Comparison of ENCODE assay signal across 10 cellular contexts in genomic region chr5:181218795-181219124, GRCh38. TPM values are rescaled to one million over a fixed set of nuclear protein-coding genes. Genes with fewer than 3 reads are reported as not detected.
DNase-seq lines count a peak whose midpoint lies in the region; ATAC-seq and TF ChIP-seq lines count a peak whose summit lies in the region.
"Had no signal": no experiment of that assay in that cellular context is flagged by ENCODE, and none has a peak within 500 bp of the region (broad histone marks: within the 10 kb centered on the region; RNA-seq: fewer than 3 reads in every experiment).

No MANE protein-coding gene starts in this region.

- peaks cover 15 to 48% (median 37%) of the 10 kb centered on the region in 4 donors for H3K4me1 ChIP-seq in stomach

- H3K27ac ChIP-seq in stomach: peak overlapping the region; percentile 57 to 85 (median 64)
- H3K27ac ChIP-seq: C4-2B had no signal

- peak overlapping the region; percentile 91 for H3K27ac Mint-ChIP-seq in activated CD8-positive, alpha-beta memory T cell treated with anti-CD3 and anti-CD28 coated beads, Interleukin-2, amount 10 ng/mL, durations not matched to agents 7 days and 5 days
- H3K27ac Mint-ChIP-seq in activated CD8-positive, alpha-beta T cell treated with anti-CD3 and anti-CD28 coated beads for 36 hours: peak overlapping the region; percentile 84

- H3K4me1 Mint-ChIP-seq in activated CD8-positive, alpha-beta memory T cell treated with anti-CD3 and anti-CD28 coated beads, Interleukin-2, amount 10 ng/mL, durations not matched to agents 7 days and 5 days: peaks cover 56% of the 10 kb centered on the region
- H3K4me1 Mint-ChIP-seq in activated CD8-positive, alpha-beta T cell treated with anti-CD3 and anti-CD28 coated beads for 36 hours (ENCODE audit: low read depth): peaks cover 46% of the 10 kb centered on the region

- DNase-seq in activated CD8-positive, alpha-beta memory T cell treated with anti-CD3 and anti-CD28 coated beads, Interleukin-2, amount 10 ng/mL, durations not matched to agents 7 days and 5 days: no peak
- no peak for DNase-seq in activated CD8-positive, alpha-beta memory T cell treated with anti-CD3 and anti-CD28 coated beads for 24 hours
- no peak for DNase-seq in activated CD8-positive, alpha-beta T cell treated with anti-CD3 and anti-CD28 coated beads for 36 hours
- no peak for DNase-seq in stomach
- DNase-seq: NCI-H510A treated with DMSO at 0.1 percent for 48 hours had no signal

- CTCF ChIA-PET in activated CD8-positive, alpha-beta memory T cell treated with anti-CD3 and anti-CD28 coated beads, Interleukin-2, amount 10 ng/mL, durations not matched to agents 7 days and 5 days (lab: Charles Lee): no interaction called here
- CTCF ChIA-PET in activated CD8-positive, alpha-beta T cell treated with anti-CD3 and anti-CD28 coated beads for 36 hours (lab: Charles Lee): no interaction called here

- no peak for TF ChIP-seq CTCF in activated CD8-positive, alpha-beta T cell treated with anti-CD3 and anti-CD28 coated beads for 36 hours (IDR thresholded peaks at IDR 0.05)
- no peak for TF ChIP-seq CTCF in stomach (IDR thresholded peaks at IDR 0.05)

- H3K27me3 ChIP-seq in stomach: no peaks in the 10 kb centered on the region

- peaks cover 6% of the 10 kb centered on the region for H3K36me3 Mint-ChIP-seq in activated CD8-positive, alpha-beta memory T cell treated with anti-CD3 and anti-CD28 coated beads, Interleukin-2, amount 10 ng/mL, durations not matched to agents 7 days and 5 days
- peaks cover 9% of the 10 kb centered on the region for H3K36me3 Mint-ChIP-seq in activated CD8-positive, alpha-beta T cell treated with anti-CD3 and anti-CD28 coated beads for 36 hours (ENCODE audit: low read depth)

- peak overlapping the region; percentile 78 for H3K4me3 Mint-ChIP-seq in activated CD8-positive, alpha-beta memory T cell treated with anti-CD3 and anti-CD28 coated beads, Interleukin-2, amount 10 ng/mL, durations not matched to agents 7 days and 5 days
- H3K4me3 Mint-ChIP-seq in activated CD8-positive, alpha-beta T cell treated with anti-CD3 and anti-CD28 coated beads for 36 hours: peak overlapping the region; percentile 87

- TF ChIP-seq EP300 in stomach (IDR thresholded peaks at IDR 0.05): no peak

- no peak for TF ChIP-seq POLR2A in stomach (IDR thresholded peaks at IDR 0.05)

- peaks cover 7% of the 10 kb centered on the region for H3K27me3 Mint-ChIP-seq in activated CD8-positive, alpha-beta memory T cell treated with anti-CD3 and anti-CD28 coated beads, Interleukin-2, amount 10 ng/mL, durations not matched to agents 7 days and 5 days
- H3K27me3 Mint-ChIP-seq in activated CD8-positive, alpha-beta T cell treated with anti-CD3 and anti-CD28 coated beads for 36 hours: peaks cover 5% of the 10 kb centered on the region

- H3K36me3 ChIP-seq in stomach: no peaks in the 10 kb centered on the region

- ATAC-seq in activated CD8-positive, alpha-beta memory T cell treated with anti-CD3 and anti-CD28 coated beads, Interleukin-2, amount 10 ng/mL, durations not matched to agents 7 days and 5 days: no peak
- no peak for ATAC-seq in activated CD8-positive, alpha-beta T cell treated with anti-CD3 and anti-CD28 coated beads for 36 hours
- ATAC-seq in GM21526 (IDR thresholded peaks at IDR 0.05; ENCODE audit: low FRiP score, unreplicated experiment): no peak
- no peak for ATAC-seq in HG02642 (IDR thresholded peaks at IDR 0.05; ENCODE audit: poor library complexity, unreplicated experiment)
- no peak for ATAC-seq in HG02840 (IDR thresholded peaks at IDR 0.05; ENCODE audit: low FRiP score, unreplicated experiment)

- H3K4me3 ChIP-seq in iPS-11a (ENCODE audit: low read depth, low read length) (peak overlapping the region; percentile 21), stomach (peak overlapping the region; percentile 42 to 56 (median 48))

- no peaks in the 10 kb centered on the region for H3K9me3 Mint-ChIP-seq in activated CD8-positive, alpha-beta memory T cell treated with anti-CD3 and anti-CD28 coated beads, Interleukin-2, amount 10 ng/mL, durations not matched to agents 7 days and 5 days (ENCODE audit: low read depth)
- no peaks in the 10 kb centered on the region for H3K9me3 Mint-ChIP-seq in activated CD8-positive, alpha-beta T cell treated with anti-CD3 and anti-CD28 coated beads for 36 hours

- H3K9me3 ChIP-seq in stomach: no peaks in the 10 kb centered on the region

- POLR2A ChIA-PET in activated CD8-positive, alpha-beta T cell treated with anti-CD3 and anti-CD28 coated beads for 36 hours (lab: Charles Lee): no interaction called here

- intact Hi-C loops in activated CD8-positive, alpha-beta T cell treated with anti-CD3 and anti-CD28 coated beads for 36 hours (cut with micrococcal nuclease): loop anchor here (1.0 kb wide), 1 partner anchor 11 kb away; no protein-coding TSS in a partner anchor
- intact Hi-C loops in stomach (cut with DNase I; ENCODE audit: low total_unique reads): no loop called here

- WGBS in stomach, 5 donors: 26 to 38% (median 35%) methylated on average over 10 of the region's 10 CpGs

RNA-seq across cellular contexts. Expression of gene TRIM41, which starts 4.3 kb away (rescaled TPM):
- 10 to 100 TPM; 40.7 to 44.9 TPM for total RNA-seq in activated CD8-positive, alpha-beta memory T cell treated with anti-CD3 and anti-CD28 coated beads, Interleukin-2, amount 10 ng/mL, durations not matched to agents 7 days and 5 days
- total RNA-seq in activated CD8-positive, alpha-beta T cell treated with anti-CD3 and anti-CD28 coated beads for 36 hours: 10 to 100 TPM; 30.6 to 31.5 TPM
- total RNA-seq in stomach: 10 to 100 TPM in 4 of 5 donors, 1 to 10 TPM in 1; 2.3 to 70.4 (median 10.3) TPM
- 10 to 100 TPM; 13.8 to 26.1 (median 18.2) TPM for polyA plus RNA-seq in stomach

RNA-seq across cellular contexts. Expression of gene TRIM7, which starts 13.8 kb away (rescaled TPM):
- total RNA-seq in activated CD8-positive, alpha-beta memory T cell treated with anti-CD3 and anti-CD28 coated beads, Interleukin-2, amount 10 ng/mL, durations not matched to agents 7 days and 5 days: 1 to 10 TPM; 1.6 to 1.7 TPM
- 1 to 10 TPM; 1.1 to 3.0 TPM for total RNA-seq in activated CD8-positive, alpha-beta T cell treated with anti-CD3 and anti-CD28 coated beads for 36 hours
- 1 to 10 TPM in 3 of 5 donors, under 1 TPM in 1, not detected in 1; 0.45 to 7.5 (median 3.4) TPM for total RNA-seq in stomach
- 10 to 100 TPM in 1 of 3 donors, 1 to 10 TPM in 1, under 1 TPM in 1; 0.93 to 20.4 (median 3.4) TPM for polyA plus RNA-seq in stomach

RNA-seq across cellular contexts. Expression of gene RACK1, which starts 24.9 kb away (rescaled TPM):
- total RNA-seq in activated CD8-positive, alpha-beta memory T cell treated with anti-CD3 and anti-CD28 coated beads, Interleukin-2, amount 10 ng/mL, durations not matched to agents 7 days and 5 days: 1,000 to 10,000 TPM; 1,565 to 1,861 TPM
- 1,000 to 10,000 TPM; 2,759 to 2,801 TPM for total RNA-seq in activated CD8-positive, alpha-beta T cell treated with anti-CD3 and anti-CD28 coated beads for 36 hours
- total RNA-seq in stomach: 1,000 to 10,000 TPM in 3 of 5 donors, 100 to 1,000 TPM in 2; 814 to 2,131 (median 1,334) TPM
- polyA plus RNA-seq in stomach: 1,000 to 10,000 TPM; 2,190 to 3,034 (median 2,228) TPM

RNA-seq across cellular contexts. Expression of gene TRIM52, which starts 42.2 kb away (rescaled TPM):
- total RNA-seq in activated CD8-positive, alpha-beta memory T cell treated with anti-CD3 and anti-CD28 coated beads, Interleukin-2, amount 10 ng/mL, durations not matched to agents 7 days and 5 days: 10 to 100 TPM; 20.0 to 26.2 TPM
- 10 to 100 TPM; 13.2 to 13.8 TPM for total RNA-seq in activated CD8-positive, alpha-beta T cell treated with anti-CD3 and anti-CD28 coated beads for 36 hours
- 10 to 100 TPM; 11.9 to 29.9 (median 14.3) TPM for total RNA-seq in stomach
- polyA plus RNA-seq in stomach: 1 to 10 TPM; 3.8 to 8.1 (median 3.9) TPM
